21 cellular contexts compared by ENCODE assay signal in the genomic region with DNA sequence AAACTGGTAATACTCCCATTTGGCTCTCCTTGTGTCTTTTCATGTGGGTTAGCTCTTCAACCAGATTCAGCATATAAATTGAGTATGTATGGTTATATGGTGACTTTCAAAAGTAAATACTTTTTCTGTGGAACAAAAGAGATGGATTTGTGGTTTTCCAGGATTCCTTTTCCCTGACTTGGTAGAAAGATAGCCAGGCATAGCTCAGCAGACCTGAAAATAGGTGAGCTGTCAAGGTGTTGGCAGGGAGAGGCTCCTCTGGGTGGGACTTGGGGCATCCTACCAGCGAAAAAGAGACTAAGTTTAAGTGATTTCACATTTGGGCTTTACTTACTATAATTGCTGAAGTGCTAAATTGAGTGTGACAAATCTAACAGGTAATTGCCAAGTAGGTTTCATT.
DNase-seq lines count a peak whose midpoint lies in the region; ATAC-seq, FAIRE-seq and TF ChIP-seq lines count a peak whose summit lies in the region.
"Had no signal": no experiment of that assay in that cellular context is flagged by ENCODE, and none has a peak within 500 bp of the region (broad histone marks: within the 10 kb centered on the region; RNA-seq: fewer than 3 reads in every experiment).

No MANE protein-coding gene starts in this region.

- H3K9me2 ChIP-seq in PC-9 (ENCODE audit: insufficient read depth): no peaks in the 10 kb centered on the region

- H3K27me3 ChIP-seq in PC-9 (ENCODE audit: insufficient read depth, low read depth): no peaks in the 10 kb centered on the region
- H3K27me3 ChIP-seq in bronchial epithelial cell (ENCODE audit: control insufficient read depth, insufficient read depth, low read length): no peaks in the 10 kb centered on the region
- H3K27me3 ChIP-seq: brain microvascular endothelial cell, testis had no signal

- peak overlapping the region; percentile 16; the same call in 1 of the 2 replicates for H3K4me3 ChIP-seq in PC-9
- H3K4me3 ChIP-seq in bronchial epithelial cell (ENCODE audit: low read depth, low read length): no peak overlapping the region
- H3K4me3 ChIP-seq: coronary artery, prostate gland, testis had no signal

- intact Hi-C loops in activated CD4-positive, alpha-beta T cell treated with anti-CD3 and anti-CD28 coated beads, Interleukin-2, amount 10 ng/mL, durations not matched to agents 24 days and 14 days (cut with micrococcal nuclease): no loop called here
- intact Hi-C loops in activated CD4-positive, alpha-beta T cell treated with anti-CD3 and anti-CD28 coated beads for 36 hours (cut with DNase I, micrococcal nuclease): no loop called here
- intact Hi-C loops in PC-9 (cut with micrococcal nuclease; ENCODE audit: unreplicated experiment): loop anchor here (10.0 kb wide), 1 partner anchor 80 kb away; no protein-coding TSS in a partner anchor

- no peak overlapping the region for H2AFZ ChIP-seq in PC-9

- H3F3A ChIP-seq in PC-9 (ENCODE audit: insufficient read depth, low read depth): peaks cover 22% of the 10 kb centered on the region

- H3K4me2 ChIP-seq in PC-9: peak overlapping the region; percentile 54

- BruUV-seq in PC-9 (replicated peaks; lab: Mats Ljungman, UMichigan): no TSS peak

- no peaks in the 10 kb centered on the region for H3K36me3 ChIP-seq in PC-9 (ENCODE audit: low read depth)
- no peaks in the 10 kb centered on the region for H3K36me3 ChIP-seq in bronchial epithelial cell (ENCODE audit: control insufficient read depth, insufficient read depth, low read length)
- H3K36me3 ChIP-seq: brain microvascular endothelial cell, prostate gland had no signal

- FAIRE-seq in bronchial epithelial cell (lab: Jason Lieb, UNC): no peak
- FAIRE-seq: endometrium, GM12892, GM19239 had no signal

- no peak for ATAC-seq in activated CD4-positive, alpha-beta T cell treated with anti-CD3 and anti-CD28 coated beads for 36 hours
- no peak for ATAC-seq in GM19397 (IDR thresholded peaks at IDR 0.05; ENCODE audit: unreplicated experiment)
- ATAC-seq in HG02623 (IDR thresholded peaks at IDR 0.05; ENCODE audit: unreplicated experiment): no peak
- ATAC-seq: stimulated activated naive B cell treated with anti-CD40 and anti-IgM and Interleukin-4, amounts not matched to agents 10 μg/mL and 1 μg/mL and 100 μg/mL, for 72 hours; T-cell had no signal

- peak overlapping the region; percentile 48 for H3K27ac ChIP-seq in PC-9
- H3K27ac ChIP-seq: brain microvascular endothelial cell, coronary artery, prostate gland, testis had no signal

- peak; percentile 28 for DNase-seq in activated CD4-positive, alpha-beta T cell treated with anti-CD3 and anti-CD28 coated beads, Interleukin-2, amount 10 ng/mL, durations not matched to agents 24 days and 14 days
- no peak for DNase-seq in activated CD4-positive, alpha-beta T cell treated with anti-CD3 and anti-CD28 coated beads for 36 hours
- DNase-seq in PC-9 (peak; percentile 24 to 64), bronchial epithelial cell (ENCODE audit: low read depth) (peak; percentile 91), GM03348 (ENCODE audit: low spot score) (no peak), NCI-H1930 (lab: John Stamatoyannopoulos, UW) (no peak)
- DNase-seq: activated CD4-positive, alpha-beta T cell treated with anti-CD3 and anti-CD28 coated beads for 48 hours; brain microvascular endothelial cell; CD4-positive, CD25-positive, alpha-beta regulatory T cell; stimulated activated CD4-positive, alpha-beta T cell treated with anti-CD3 and anti-CD28 coated beads, Interleukin-2, amount 100 ng/mL, for 24 hours; stimulated activated naive B cell treated with anti-CD40 and anti-IgM and Interleukin-4, amounts not matched to agents 10 μg/mL and 1 μg/mL and 100 μg/mL, for 72 hours; T-cell; testis had no signal

- CTCF ChIA-PET in activated CD4-positive, alpha-beta T cell treated with anti-CD3 and anti-CD28 coated beads for 36 hours (lab: Charles Lee): interaction anchor here (0.8 to 1.4 kb wide), 3 partner anchors 10 to 28 kb away, joined by 3 to 6 read pairs (median 3); no protein-coding TSS in a partner anchor
- CTCF ChIA-PET in PC-9 (lab: Charles Lee): no interaction called here

- H3K27me3 Mint-ChIP-seq in activated CD4-positive, alpha-beta T cell treated with anti-CD3 and anti-CD28 coated beads, Interleukin-2, amount 10 ng/mL, durations not matched to agents 24 days and 14 days: no peaks in the 10 kb centered on the region
- H3K27me3 Mint-ChIP-seq in activated CD4-positive, alpha-beta T cell treated with anti-CD3 and anti-CD28 coated beads for 36 hours: no peaks in the 10 kb centered on the region
- H3K27me3 Mint-ChIP-seq: CD4-positive, CD25-positive, alpha-beta regulatory T cell; stimulated activated naive B cell treated with anti-CD40 and anti-IgM and Interleukin-4, amounts not matched to agents 10 μg/mL and 1 μg/mL and 100 μg/mL, for 72 hours; T-cell had no signal

- peaks cover 58% of the 10 kb centered on the region for H3K79me2 ChIP-seq in PC-9 (ENCODE audit: low read depth)

- H3K4me1 Mint-ChIP-seq in activated CD4-positive, alpha-beta T cell treated with anti-CD3 and anti-CD28 coated beads, Interleukin-2, amount 10 ng/mL, durations not matched to agents 24 days and 14 days: peaks cover 10% of the 10 kb centered on the region
- H3K4me1 Mint-ChIP-seq in activated CD4-positive, alpha-beta T cell treated with anti-CD3 and anti-CD28 coated beads for 36 hours: peaks cover 40% of the 10 kb centered on the region

- H3K9me3 ChIP-seq in PC-9 (ENCODE audit: insufficient read depth, low read depth): no peaks in the 10 kb centered on the region
- H3K9me3 ChIP-seq: prostate gland, testis had no signal

- TF ChIP-seq CTCF in PC-9 (conservative IDR thresholded peaks at IDR 0.05): no peak
- no peak for TF ChIP-seq CTCF in bronchial epithelial cell (IDR thresholded peaks at IDR 0.05; ENCODE audit: insufficient read depth, low read length, severe bottlenecking)

- peaks cover 1% of the 10 kb centered on the region for H3K36me3 Mint-ChIP-seq in activated CD4-positive, alpha-beta T cell treated with anti-CD3 and anti-CD28 coated beads, Interleukin-2, amount 10 ng/mL, durations not matched to agents 24 days and 14 days (ENCODE audit: low read depth)
- H3K36me3 Mint-ChIP-seq in activated CD4-positive, alpha-beta T cell treated with anti-CD3 and anti-CD28 coated beads for 36 hours (ENCODE audit: low read depth): peaks cover 2% of the 10 kb centered on the region

- peaks cover 65% of the 10 kb centered on the region for H3K4me1 ChIP-seq in PC-9 (replicated peaks; ENCODE audit: insufficient read depth)
- H3K4me1 ChIP-seq: prostate gland, testis had no signal

- H4K20me1 ChIP-seq in PC-9 (ENCODE audit: insufficient read depth): no peaks in the 10 kb centered on the region

- POLR2A ChIA-PET in activated CD4-positive, alpha-beta T cell treated with anti-CD3 and anti-CD28 coated beads for 36 hours (lab: Charles Lee): no interaction called here
- POLR2A ChIA-PET in PC-9 (lab: Charles Lee; ENCODE audit: unreplicated experiment): interaction anchor here (0.6 kb wide), 1 partner anchor 31 kb away, joined by 6 read pairs; no protein-coding TSS in a partner anchor

- H3K27ac Mint-ChIP-seq in activated CD4-positive, alpha-beta T cell treated with anti-CD3 and anti-CD28 coated beads, Interleukin-2, amount 10 ng/mL, durations not matched to agents 24 days and 14 days: no peak overlapping the region
- H3K27ac Mint-ChIP-seq in activated CD4-positive, alpha-beta T cell treated with anti-CD3 and anti-CD28 coated beads for 36 hours: no peak overlapping the region
- H3K27ac Mint-ChIP-seq: activated T-helper 2 cell treated with anti-CD3 and anti-CD28 coated beads, Interferon-gamma antibody, Interleukin-2, Interleukin-4, amounts not matched to agents 10 μg/mL and 5 μg/mL and 100 μg/mL, durations not matched to agents 14 hours and 24 hours and 36 hours; stimulated activated naive B cell treated with anti-CD40 and anti-IgM and Interleukin-4, amounts not matched to agents 10 μg/mL and 1 μg/mL and 100 μg/mL, for 72 hours; T-cell had no signal

- H3K4me3 Mint-ChIP-seq in activated CD4-positive, alpha-beta T cell treated with anti-CD3 and anti-CD28 coated beads, Interleukin-2, amount 10 ng/mL, durations not matched to agents 24 days and 14 days: no peak overlapping the region
- H3K4me3 Mint-ChIP-seq in activated CD4-positive, alpha-beta T cell treated with anti-CD3 and anti-CD28 coated beads for 36 hours: no peak overlapping the region
- H3K4me3 Mint-ChIP-seq: CD4-positive, CD25-positive, alpha-beta regulatory T cell; stimulated activated naive B cell treated with anti-CD40 and anti-IgM and Interleukin-4, amounts not matched to agents 10 μg/mL and 1 μg/mL and 100 μg/mL, for 72 hours; T-cell had no signal

- H3K9me3 Mint-ChIP-seq in activated CD4-positive, alpha-beta T cell treated with anti-CD3 and anti-CD28 coated beads, Interleukin-2, amount 10 ng/mL, durations not matched to agents 24 days and 14 days: no peaks in the 10 kb centered on the region
- H3K9me3 Mint-ChIP-seq in activated CD4-positive, alpha-beta T cell treated with anti-CD3 and anti-CD28 coated beads for 36 hours (ENCODE audit: low read depth): no peaks in the 10 kb centered on the region
- H3K9me3 Mint-ChIP-seq: activated T-helper 2 cell treated with anti-CD3 and anti-CD28 coated beads, Interferon-gamma antibody, Interleukin-2, Interleukin-4, amounts not matched to agents 10 μg/mL and 5 μg/mL and 100 μg/mL, durations not matched to agents 14 hours and 24 hours and 36 hours; CD4-positive, CD25-positive, alpha-beta regulatory T cell; stimulated activated naive B cell treated with anti-CD40 and anti-IgM and Interleukin-4, amounts not matched to agents 10 μg/mL and 1 μg/mL and 100 μg/mL, for 72 hours; T-cell had no signal

Comparison
In these comparisons a context has a peak if more than half of its experiments do, and no peak if none do; other contexts are left out.
1. DNase-seq: peak in activated CD4-positive, alpha-beta T cell treated with anti-CD3 and anti-CD28 coated beads, Interleukin-2, amount 10 ng/mL, durations not matched to agents 24 days and 14 days (single experiment), PC-9 (2 of 2) and bronchial epithelial cell (single experiment); none in activated CD4-positive, alpha-beta T cell treated with anti-CD3 and anti-CD28 coated beads for 36 hours (single experiment), GM03348 (single experiment) and NCI-H1930 (0 of 2).